Comparison of ENCODE assay signal across 8 cellular contexts in genomic region chrX:16719334-16720084, GRCh38. TPM values are rescaled to one million over a fixed set of nuclear protein-coding genes. Genes with fewer than 3 reads are reported as not detected.
DNase-seq lines count a peak whose midpoint lies in the region; ATAC-seq and TF ChIP-seq lines count a peak whose summit lies in the region.

TSS of gene SYAP1 (plus strand) at chrX:16719612. CDS start at chrX:16719725, 113 bp downstream.

- H3K36me3 Mint-ChIP-seq in IgD-negative memory B cell, result no peaks in the 10 kb centered on the region

- peak within 1 kb of the TSS; percentile 97 to 99 (median 98) for H3K4me3 Mint-ChIP-seq in IgD-negative memory B cell

- H3K4me1 Mint-ChIP-seq in IgD-negative memory B cell, result peaks cover 16 to 33% (median 28%) of the 10 kb centered on the region in 3 donors

- H3K27me3 Mint-ChIP-seq in IgD-negative memory B cell, result peaks cover under 1% of the 10 kb centered on the region

- H3K9me3 Mint-ChIP-seq in IgD-negative memory B cell, result no peaks in the 10 kb centered on the region

- peaks cover 10% of the 10 kb centered on the region for H3K4me1 ChIP-seq in mononuclear cell (ENCODE audit: insufficient read depth, low read length)

- peak; percentile 99 for ATAC-seq in GM21529 (IDR thresholded peaks at IDR 0.05; ENCODE audit: unreplicated experiment)

- H3K27me3 ChIP-seq in mononuclear cell (ENCODE audit: insufficient read depth, low read length), result no peaks in the 10 kb centered on the region

- H3K9me3 ChIP-seq in mononuclear cell (ENCODE audit: low read depth, low read length), result no peaks in the 10 kb centered on the region

- H3K27ac Mint-ChIP-seq in IgD-negative memory B cell, result peak within 1 kb of the TSS; percentile 98 to 99 (median 98)

- H3K4me3 ChIP-seq in epithelial cell of esophagus (ENCODE audit: low read length) (peak within 1 kb of the TSS; percentile 61), mononuclear cell (ENCODE audit: low read length) (peak within 1 kb of the TSS; percentile 62)

- TF ChIP-seq CTCF in epithelial cell of esophagus (IDR thresholded peaks at IDR 0.05; ENCODE audit: insufficient read depth, low read depth, low read length, missing control alignments), result no peak

- DNase-seq in DMS 273 treated with DMSO at 0.1 percent for 48 hours (lab: John Stamatoyannopoulos, UW), result peak; percentile 96
- DNase-seq in OCI-M2 (lab: John Stamatoyannopoulos, UW; ENCODE audit: unreplicated experiment), result peak; percentile 85
- DNase-seq in activated T-cell treated with anti-CD3 and anti-CD28 coated beads for 4 hours, result peak; percentile 85
- DNase-seq in epithelial cell of esophagus (ENCODE audit: low read depth), result peak; percentile 94
- DNase-seq in stimulated activated CD8-positive, alpha-beta memory T cell treated with anti-CD3 and anti-CD28 coated beads, Interleukin-4, amount 100 ng/mL, for 1 hour (ENCODE audit: low read depth in 2 of 2, low spot score in 1 of 2), result peak; percentile 83 to 99

RNA-seq across cellular contexts. Expression of gene SYAP1, which starts in this region (rescaled TPM):
- 19.8 TPM for polyA plus RNA-seq in IgD-negative memory B cell
- total RNA-seq in mononuclear cell, result 43.0 TPM

Comparison
In these comparisons a context has a peak if more than half of its experiments do, and no peak if none do; other contexts are left out.
1. Peak in every context shown above with its lines: DNase-seq, ATAC-seq and H3K4me3 ChIP-seq.